In genomic region chr22:44181033-44181911, GRCh38 we compare ENCODE assay signal across 7 cellular contexts. TPM values are rescaled to one million over a fixed set of nuclear protein-coding genes. Genes with fewer than 3 reads are reported as not detected.
DNase-seq lines count a peak whose midpoint lies in the region; ATAC-seq and TF ChIP-seq lines count a peak whose summit lies in the region.

No MANE protein-coding gene starts in this region.

- no peak overlapping the region for H3K4me2 ChIP-seq in H9 (ENCODE audit: insufficient read depth, insufficient read length, low read length)
- H3K4me2 ChIP-seq in smooth muscle cell = no peak overlapping the region

- no peak overlapping the region for H2AK5ac ChIP-seq in H9 (ENCODE audit: insufficient read length, low read length)

- H3K9me3 ChIP-seq in H9 (ENCODE audit: control insufficient read depth, low read depth, low read length) (no peaks in the 10 kb centered on the region), smooth muscle cell (replicated peaks; ENCODE audit: low read depth) (no peaks in the 10 kb centered on the region)

- H3K27me3 Mint-ChIP-seq in activated CD4-positive, alpha-beta T cell treated with anti-CD3 and anti-CD28 coated beads, Interleukin-2, amount 10 ng/mL, durations not matched to agents 7 days and 5 days = peaks cover 13% of the 10 kb centered on the region
- H3K27me3 Mint-ChIP-seq in effector memory CD8-positive, alpha-beta T cell = no peaks in the 10 kb centered on the region
- peaks cover 2% of the 10 kb centered on the region; the same call in 1 of the 2 replicates for H3K27me3 Mint-ChIP-seq in H9 (ENCODE audit: low read depth)

- H3K79me1 ChIP-seq in H9 (ENCODE audit: insufficient read depth, low read depth, low read length, poor library complexity, severe bottlenecking) = no peaks in the 10 kb centered on the region

- no peaks in the 10 kb centered on the region for H4K20me1 ChIP-seq in H9 (ENCODE audit: control insufficient read depth, insufficient read depth, insufficient read length)
- H4K20me1 ChIP-seq in smooth muscle cell (ENCODE audit: low read depth) = no peaks in the 10 kb centered on the region

- no peak overlapping the region for H3K23ac ChIP-seq in H9 (ENCODE audit: insufficient read length, low read depth, low read length)

- H3K27ac ChIP-seq in H9 (ENCODE audit: insufficient read length, low read depth, low read length) (no peak overlapping the region), smooth muscle cell (ENCODE audit: low read depth) (no peak overlapping the region)

- H3K27me3 ChIP-seq in H9 (ENCODE audit: insufficient read depth, low read length) = no peaks in the 10 kb centered on the region
- H3K27me3 ChIP-seq in smooth muscle cell (ENCODE audit: low read depth) = no peaks in the 10 kb centered on the region

- H3T11ph ChIP-seq in H9 (ENCODE audit: low read length) = no peak overlapping the region

- no peak overlapping the region for H4K91ac ChIP-seq in H9 (ENCODE audit: insufficient read length, low read depth, low read length)

- ATAC-seq in HG03432 (IDR thresholded peaks at IDR 0.05; ENCODE audit: unreplicated experiment) = peak; percentile 36
- ATAC-seq in effector memory CD8-positive, alpha-beta T cell (replicated peaks) = peak; percentile 78
- ATAC-seq in HG02571 (IDR thresholded peaks at IDR 0.05; ENCODE audit: unreplicated experiment) = no peak

- no peaks in the 10 kb centered on the region for H3F3A ChIP-seq in smooth muscle cell (ENCODE audit: low read depth)

- H3K36me3 Mint-ChIP-seq in activated CD4-positive, alpha-beta T cell treated with anti-CD3 and anti-CD28 coated beads, Interleukin-2, amount 10 ng/mL, durations not matched to agents 7 days and 5 days (ENCODE audit: low read depth) = peaks cover 20% of the 10 kb centered on the region
- H3K36me3 Mint-ChIP-seq in effector memory CD8-positive, alpha-beta T cell (ENCODE audit: insufficient read depth) = peaks cover 11% of the 10 kb centered on the region
- no peaks in the 10 kb centered on the region for H3K36me3 Mint-ChIP-seq in H9 (ENCODE audit: insufficient read depth in 1 of 3, low read depth in 3 of 3)

- H3K4me1 Mint-ChIP-seq in activated CD4-positive, alpha-beta T cell treated with anti-CD3 and anti-CD28 coated beads, Interleukin-2, amount 10 ng/mL, durations not matched to agents 7 days and 5 days = peaks cover 33% of the 10 kb centered on the region
- peaks cover 25 to 30% of the 10 kb centered on the region in 2 donors for H3K4me1 Mint-ChIP-seq in effector memory CD8-positive, alpha-beta T cell (ENCODE audit: low read depth in 2 of 2)
- peaks cover 14 to 23% of the 10 kb centered on the region in 2 experiments for H3K4me1 Mint-ChIP-seq in H9

- TF ChIP-seq CTCF in H9 (conservative IDR thresholded peaks at IDR 0.05) (no peak), smooth muscle cell (IDR thresholded peaks at IDR 0.05; ENCODE audit: borderline replicate concordance, insufficient read depth, poor library complexity, severe bottlenecking) (no peak)

- POLR2A ChIA-PET in activated CD4-positive, alpha-beta T cell treated with anti-CD3 and anti-CD28 coated beads, Interleukin-2, amount 10 ng/mL, durations not matched to agents 7 days and 5 days (lab: Charles Lee) = interaction anchor here (0.7 kb wide), 1 partner anchor 14 kb away, joined by 3 read pairs; no protein-coding TSS in a partner anchor

- H3K9me3 Mint-ChIP-seq in activated CD4-positive, alpha-beta T cell treated with anti-CD3 and anti-CD28 coated beads, Interleukin-2, amount 10 ng/mL, durations not matched to agents 7 days and 5 days = no peaks in the 10 kb centered on the region
- H3K9me3 Mint-ChIP-seq in effector memory CD8-positive, alpha-beta T cell = no peaks in the 10 kb centered on the region
- H3K9me3 Mint-ChIP-seq in H9 = no peaks in the 10 kb centered on the region

- no peaks in the 10 kb centered on the region for H3K36me3 ChIP-seq in smooth muscle cell (ENCODE audit: low read depth)

- H2BK12ac ChIP-seq in H9 (ENCODE audit: insufficient read length, low read depth, low read length) = no peak overlapping the region

- H3K79me2 ChIP-seq in H9 (ENCODE audit: insufficient read depth, low read length) (no peaks in the 10 kb centered on the region), smooth muscle cell (ENCODE audit: low read depth) (no peaks in the 10 kb centered on the region)

- H2BK5ac ChIP-seq in H9 (ENCODE audit: insufficient read length, low read length) = no peak overlapping the region

- H3K23me2 ChIP-seq in H9 (ENCODE audit: insufficient read length, low read depth, low read length, poor library complexity, severe bottlenecking) = no peaks in the 10 kb centered on the region

- CTCF ChIA-PET in activated CD4-positive, alpha-beta T cell treated with anti-CD3 and anti-CD28 coated beads, Interleukin-2, amount 10 ng/mL, durations not matched to agents 7 days and 5 days (lab: Charles Lee) = interaction anchor here (0.6 to 1.0 kb wide), 3 partner anchors 29 to 504 kb away, joined by 3 to 4 read pairs (median 3); no protein-coding TSS in a partner anchor

- H3K14ac ChIP-seq in H9 (ENCODE audit: insufficient read depth, low read length) = no peak overlapping the region

- no peak overlapping the region for H2BK20ac ChIP-seq in H9 (ENCODE audit: low read depth, low read length, poor library complexity, severe bottlenecking)

- no peak overlapping the region for H4K8ac ChIP-seq in H9 (replicated peaks; ENCODE audit: insufficient read length, low read depth, low read length)

- H3K4me1 ChIP-seq in H9 (ENCODE audit: insufficient read depth, low read length) (no peaks in the 10 kb centered on the region), smooth muscle cell (ENCODE audit: low read depth) (peaks cover 10% of the 10 kb centered on the region)

- no peak overlapping the region for H2BK120ac ChIP-seq in H9 (ENCODE audit: low read depth, low read length, poor library complexity, severe bottlenecking)

- no peak overlapping the region for H2BK15ac ChIP-seq in H9 (ENCODE audit: low read depth, low read length)

- H3K9ac ChIP-seq in H9 (ENCODE audit: extremely low read depth, insufficient read length, low read length) (no peak overlapping the region), smooth muscle cell (ENCODE audit: low read depth) (no peak overlapping the region)

- H3K4me3 ChIP-seq in smooth muscle cell = no peak overlapping the region

- no peak overlapping the region for H3K56ac ChIP-seq in H9 (ENCODE audit: insufficient read length, low read depth, low read length)

- peak overlapping the region; percentile 95 for H3K4me3 Mint-ChIP-seq in activated CD4-positive, alpha-beta T cell treated with anti-CD3 and anti-CD28 coated beads, Interleukin-2, amount 10 ng/mL, durations not matched to agents 7 days and 5 days
- H3K4me3 Mint-ChIP-seq in effector memory CD8-positive, alpha-beta T cell = peak overlapping the region; percentile 76 to 83
- no peak overlapping the region for H3K4me3 Mint-ChIP-seq in H9

- WGBS in H9 (ENCODE audit: extremely low coverage, insufficient read length, low lambda C conversion rate) = no CpG with 5 or more reads among the region's 40 CpGs
- 72% methylated on average over 29 of the region's 40 CpGs for WGBS in smooth muscle cell (ENCODE audit: low lambda C conversion rate)

- peak overlapping the region; percentile 98 for H3K27ac Mint-ChIP-seq in activated CD4-positive, alpha-beta T cell treated with anti-CD3 and anti-CD28 coated beads, Interleukin-2, amount 10 ng/mL, durations not matched to agents 7 days and 5 days
- H3K27ac Mint-ChIP-seq in effector memory CD8-positive, alpha-beta T cell = peak overlapping the region; percentile 91 to 95
- H3K27ac Mint-ChIP-seq in H9 = peak overlapping the region in 1 of 3 experiments; percentile 51; a peak in 3 of 7 replicates

- no peak overlapping the region for H3K4ac ChIP-seq in H9 (ENCODE audit: low read depth, low read length)

- H2AFZ ChIP-seq in H9 (ENCODE audit: low read length) (no peak overlapping the region), smooth muscle cell (ENCODE audit: low read depth) (no peak overlapping the region)

- peak; percentile 73 for DNase-seq in activated CD4-positive, alpha-beta T cell treated with anti-CD3 and anti-CD28 coated beads, Interleukin-2, amount 10 ng/mL, durations not matched to agents 7 days and 5 days
- peak; percentile 55 to 58 (median 58) for DNase-seq in effector memory CD8-positive, alpha-beta T cell
- DNase-seq in stimulated activated CD4-positive, alpha-beta T cell treated with anti-CD3 and anti-CD28 coated beads, Interleukin-2, amount 100 ng/mL, for 24 hours = peak; percentile 66 to 68
- no peak for DNase-seq in H9
- DNase-seq in smooth muscle cell (lab: John Stamatoyannopoulos, UW; ENCODE audit: unreplicated experiment) = no peak

- no peak overlapping the region for H3K18ac ChIP-seq in H9 (ENCODE audit: insufficient read length, low read depth, low read length)

- no peak overlapping the region for H4K5ac ChIP-seq in H9 (ENCODE audit: insufficient read length, low read depth, low read length)

RNA-seq across cellular contexts. Expression of gene PARVG, which starts 0.5 kb away (rescaled TPM):
- total RNA-seq in activated CD4-positive, alpha-beta T cell treated with anti-CD3 and anti-CD28 coated beads, Interleukin-2, amount 10 ng/mL, durations not matched to agents 7 days and 5 days = 100 to 1,000 TPM; 146 to 158 TPM
- 1.3 and 1.6 TPM in 2 replicates for total RNA-seq in H9 (2021)
- 0.40 and 0.90 TPM in 2 replicates for total RNA-seq in smooth muscle cell
- not detected in 2 replicates for polyA plus RNA-seq in smooth muscle cell

Comparison
In these comparisons a context has a peak if more than half of its experiments do, and no peak if none do; other contexts are left out.
1. DNase-seq: peak in activated CD4-positive, alpha-beta T cell treated with anti-CD3 and anti-CD28 coated beads, Interleukin-2, amount 10 ng/mL, durations not matched to agents 7 days and 5 days (single experiment), effector memory CD8-positive, alpha-beta T cell (3 of 3) and stimulated activated CD4-positive, alpha-beta T cell treated with anti-CD3 and anti-CD28 coated beads, Interleukin-2, amount 100 ng/mL, for 24 hours (2 of 2); none in H9 (single experiment) and smooth muscle cell (single experiment).
2. H3K4me3 Mint-ChIP-seq: peak in activated CD4-positive, alpha-beta T cell treated with anti-CD3 and anti-CD28 coated beads, Interleukin-2, amount 10 ng/mL, durations not matched to agents 7 days and 5 days (single experiment) and effector memory CD8-positive, alpha-beta T cell (2 of 2); none in H9 (0 of 2).
3. RNA of gene PARVG, which starts 0.5 kb away (total RNA-seq): 146 to 158 TPM in activated CD4-positive, alpha-beta T cell treated with anti-CD3 and anti-CD28 coated beads, Interleukin-2, amount 10 ng/mL, durations not matched to agents 7 days and 5 days; 1.3 to 1.6 TPM in H9 and 0.40 to 0.90 TPM in smooth muscle cell; every median in the first group is over 10 times any median in the second.